In the genomic region with DNA sequence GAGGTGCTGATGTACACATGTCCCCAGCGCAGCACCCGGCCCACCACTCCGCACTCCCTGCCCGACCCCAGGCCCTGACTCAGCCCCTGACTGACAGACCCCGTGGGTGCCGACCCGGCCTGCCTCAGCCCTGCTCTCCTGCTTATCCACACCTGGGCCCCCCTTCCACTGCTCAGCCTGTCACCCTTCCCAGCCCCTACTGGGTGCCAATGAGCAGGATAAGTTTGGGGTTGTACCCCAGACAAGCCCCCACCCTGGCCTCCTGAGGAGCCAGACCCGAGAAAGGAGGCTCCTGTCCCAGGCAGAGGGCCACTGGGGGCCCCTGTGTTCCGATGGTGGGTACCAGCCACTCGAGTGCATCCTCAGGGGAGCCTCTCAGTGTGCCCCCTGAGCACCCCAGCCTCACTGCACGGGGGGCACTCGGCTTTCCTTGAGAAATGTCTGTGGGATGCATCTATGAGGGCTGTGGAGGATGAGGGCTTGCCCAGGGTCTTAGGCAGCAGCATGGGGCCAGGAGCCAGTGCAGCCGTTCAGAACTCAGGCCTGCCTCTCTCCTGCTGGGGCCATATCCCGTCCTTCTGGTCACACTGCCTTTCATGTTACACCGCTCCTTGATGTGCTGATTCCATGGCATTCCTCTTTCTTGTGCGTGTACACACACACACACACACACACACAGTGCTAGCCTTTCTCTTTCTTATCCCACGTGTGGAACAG, we compare ENCODE assay signal across 1 cellular context.
TF ChIP-seq lines count a peak whose summit lies in the region.

No MANE protein-coding gene starts in this region.

TF ChIP-seq in HepG2, 621 proteins besides CTCF, POLR2A, EP300 and RAD21 (continued from another document):
- TF ChIP-seq USF2 (IDR thresholded peaks at IDR 0.05; ENCODE audit: low read depth, low read length) (no peak), USF2 (CRISPR knock-in tag; IDR thresholded peaks at IDR 0.05; ENCODE audit: borderline replicate concordance) (no peak), EZH2 (conservative IDR thresholded peaks at IDR 0.05; ENCODE audit: low read depth, low read length) (no peak), ZBTB10 (CRISPR knock-in tag; IDR thresholded peaks at IDR 0.05; ENCODE audit: borderline replicate concordance) (no peak), ZNF550 (CRISPR knock-in tag; IDR thresholded peaks at IDR 0.05; ENCODE audit: borderline replicate concordance) (no peak), HOMEZ (CRISPR knock-in tag; IDR thresholded peaks at IDR 0.05; ENCODE audit: low read depth) (no peak), SAFB2 (CRISPR knock-in tag; IDR thresholded peaks at IDR 0.05; ENCODE audit: borderline replicate concordance, low read depth) (no peak), NR2F2 (IDR thresholded peaks at IDR 0.05; ENCODE audit: borderline replicate concordance, low read depth) (no peak), ZNF572 (CRISPR knock-in tag; IDR thresholded peaks at IDR 0.05) (no peak), ZNF546 (CRISPR knock-in tag; conservative IDR thresholded peaks at IDR 0.05) (no peak), PHF21A (CRISPR knock-in tag; IDR thresholded peaks at IDR 0.05) (no peak), ZSCAN25 (CRISPR knock-in tag; IDR thresholded peaks at IDR 0.05) (no peak)
- TF ChIP-seq, protein P1, sequence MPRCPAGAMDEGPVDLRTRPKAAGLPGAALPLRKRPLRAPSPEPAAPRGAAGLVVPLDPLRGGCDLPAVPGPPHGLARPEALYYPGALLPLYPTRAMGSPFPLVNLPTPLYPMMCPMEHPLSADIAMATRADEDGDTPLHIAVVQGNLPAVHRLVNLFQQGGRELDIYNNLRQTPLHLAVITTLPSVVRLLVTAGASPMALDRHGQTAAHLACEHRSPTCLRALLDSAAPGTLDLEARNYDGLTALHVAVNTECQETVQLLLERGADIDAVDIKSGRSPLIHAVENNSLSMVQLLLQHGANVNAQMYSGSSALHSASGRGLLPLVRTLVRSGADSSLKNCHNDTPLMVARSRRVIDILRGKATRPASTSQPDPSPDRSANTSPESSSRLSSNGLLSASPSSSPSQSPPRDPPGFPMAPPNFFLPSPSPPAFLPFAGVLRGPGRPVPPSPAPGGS (CRISPR knock-in tag; IDR thresholded peaks at IDR 0.05): no peak
- TF ChIP-seq, protein P2, sequence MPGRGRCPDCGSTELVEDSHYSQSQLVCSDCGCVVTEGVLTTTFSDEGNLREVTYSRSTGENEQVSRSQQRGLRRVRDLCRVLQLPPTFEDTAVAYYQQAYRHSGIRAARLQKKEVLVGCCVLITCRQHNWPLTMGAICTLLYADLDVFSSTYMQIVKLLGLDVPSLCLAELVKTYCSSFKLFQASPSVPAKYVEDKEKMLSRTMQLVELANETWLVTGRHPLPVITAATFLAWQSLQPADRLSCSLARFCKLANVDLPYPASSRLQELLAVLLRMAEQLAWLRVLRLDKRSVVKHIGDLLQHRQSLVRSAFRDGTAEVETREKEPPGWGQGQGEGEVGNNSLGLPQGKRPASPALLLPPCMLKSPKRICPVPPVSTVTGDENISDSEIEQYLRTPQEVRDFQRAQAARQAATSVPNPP (CRISPR knock-in tag; IDR thresholded peaks at IDR 0.05): no peak
